18 cellular contexts compared by ENCODE assay signal in the genomic region with DNA sequence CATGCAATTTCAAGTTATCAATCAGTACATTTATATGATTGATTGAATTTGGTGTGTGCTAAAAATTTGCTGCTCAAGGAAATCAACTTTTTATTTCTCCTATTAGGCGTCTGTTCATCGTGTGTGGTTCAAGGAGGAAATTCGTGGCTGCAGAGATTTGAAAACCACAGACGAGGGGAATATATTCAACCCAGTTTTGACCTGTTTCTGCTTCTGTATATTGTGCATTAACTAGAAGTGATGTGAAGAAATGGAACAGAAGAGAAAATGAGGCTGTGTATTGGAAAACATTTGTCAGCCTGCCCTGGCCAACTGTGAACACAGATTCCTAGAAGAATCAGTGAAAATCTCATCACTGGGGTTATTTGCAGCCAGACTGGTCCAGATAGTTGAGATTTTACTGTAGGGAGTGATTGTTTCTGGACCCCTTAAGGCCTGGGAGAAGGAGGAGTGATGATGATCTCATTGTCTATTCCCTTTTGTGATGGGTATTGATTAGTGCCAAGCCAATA.
"Had no signal": no experiment of that assay in that cellular context is flagged by ENCODE, and none has a peak within 500 bp of the region (broad histone marks: within the 10 kb centered on the region; RNA-seq: fewer than 3 reads in every experiment).

No MANE protein-coding gene starts in this region.

- H3K36me3 ChIP-seq: brain microvascular endothelial cell, colonic mucosa, lower lobe of right lung, thyroid gland had no signal

- FAIRE-seq: islet of Langerhans had no signal

- H3K4me1 ChIP-seq: colonic mucosa, foreskin keratinocyte had no signal

- H3K27ac ChIP-seq: brain microvascular endothelial cell, colonic mucosa, foreskin keratinocyte, lower lobe of right lung, thyroid gland had no signal

- ATAC-seq: foreskin keratinocyte, left colon, lower lobe of right lung had no signal

- H3K27me3 ChIP-seq: brain microvascular endothelial cell, colonic mucosa, thyroid gland had no signal

- DNase-seq: activated CD4-positive, alpha-beta memory T cell treated with anti-CD3 and anti-CD28 coated beads for 36 hours; activated CD4-positive, alpha-beta T cell treated with anti-CD3 and anti-CD28 coated beads for 4 hours; activated naive CD4-positive, alpha-beta T cell; activated naive CD8-positive, alpha-beta T cell treated with anti-CD3 and anti-CD28 coated beads, Interleukin-2, amount 10 ng/mL, durations not matched to agents 7 days and 5 days; activated T-cell treated with anti-CD3 and anti-CD28 coated beads for 4 hours; amygdala; brain microvascular endothelial cell; central memory CD4-positive, alpha-beta T cell; colonic mucosa; foreskin keratinocyte; hippocampal formation; left colon; lower lobe of right lung; midbrain; stimulated activated CD8-positive, alpha-beta memory T cell treated with anti-CD3 and anti-CD28 coated beads, Interleukin-4, amount 100 ng/mL, for 48 hours; stimulated activated naive CD4-positive, alpha-beta T cell treated with Interleukin-2 at 50 U/mL for 16 hours; thyroid gland had no signal

- H3K9me3 ChIP-seq: colonic mucosa, lower lobe of right lung, thyroid gland had no signal

- H3K4me3 ChIP-seq: colonic mucosa, lower lobe of right lung, thyroid gland had no signal
